ENCODE assay signal across 12 cellular contexts in genomic region chr7:134276951-134277350, GRCh38.
"Had no signal": no experiment of that assay in that cellular context is flagged by ENCODE, and none has a peak within 500 bp of the region (broad histone marks: within the 10 kb centered on the region; RNA-seq: fewer than 3 reads in every experiment).

No MANE protein-coding gene starts in this region.

- H3K4me3 Mint-ChIP-seq: activated CD8-positive, alpha-beta T cell treated with anti-CD3 and anti-CD28 coated beads, Interleukin-2, amount 10 ng/mL, durations not matched to agents 7 days and 5 days; activated naive CD8-positive, alpha-beta T cell treated with anti-CD3 and anti-CD28 coated beads, Interleukin-2, amount 50 U/mL, for 24 hours; activated T-helper 1 cell treated with anti-CD3 and anti-CD28 coated beads, Interleukin-12 subunit alpha, Interleukin-12 subunit beta, Interleukin-2, Interleukin-4 antibody, amounts not matched to agents 30 ng/mL and 10 ng/mL and 1 ng/mL, durations not matched to agents 14 hours and 24 hours and 36 hours; nephron; stimulated activated naive CD8-positive, alpha-beta T cell treated with anti-CD3 and anti-CD28 coated beads, Interleukin-15, Interleukin-2, amounts not matched to agents 100 ng/mL and 50 ng/mL, for 24 hours had no signal

- H3K27me3 ChIP-seq: ascending aorta, colonic mucosa, ovary, upper lobe of right lung had no signal

- H3K9me3 Mint-ChIP-seq: activated naive CD8-positive, alpha-beta T cell treated with anti-CD3 and anti-CD28 coated beads, Interleukin-2, amount 50 U/mL, for 24 hours; activated T-helper 1 cell treated with anti-CD3 and anti-CD28 coated beads, Interleukin-12 subunit alpha, Interleukin-12 subunit beta, Interleukin-2, Interleukin-4 antibody, amounts not matched to agents 30 ng/mL and 10 ng/mL and 1 ng/mL, durations not matched to agents 14 hours and 24 hours and 36 hours; nephron; stimulated activated naive CD8-positive, alpha-beta T cell treated with anti-CD3 and anti-CD28 coated beads, Interleukin-15, Interleukin-2, amounts not matched to agents 100 ng/mL and 50 ng/mL, for 24 hours had no signal

- H3K4me1 Mint-ChIP-seq: activated naive CD8-positive, alpha-beta T cell treated with anti-CD3 and anti-CD28 coated beads, Interleukin-2, amount 50 U/mL, for 24 hours; nephron had no signal

- ATAC-seq: activated CD8-positive, alpha-beta T cell treated with anti-CD3 and anti-CD28 coated beads, Interleukin-2, amount 10 ng/mL, durations not matched to agents 7 days and 5 days; activated naive CD8-positive, alpha-beta T cell treated with anti-CD3 and anti-CD28 coated beads, Interleukin-2, amount 50 U/mL, for 24 hours; foreskin keratinocyte; upper lobe of right lung had no signal

- H3K9me3 ChIP-seq: ascending aorta, colonic mucosa, ovary, upper lobe of right lung had no signal

- H3K27ac ChIP-seq: ascending aorta, colonic mucosa, foreskin keratinocyte, ovary, upper lobe of right lung had no signal

- H3K36me3 ChIP-seq: ascending aorta, colonic mucosa, ovary, upper lobe of right lung had no signal

- H3K4me1 ChIP-seq: ascending aorta, colonic mucosa, foreskin keratinocyte, upper lobe of right lung had no signal

- H3K27ac Mint-ChIP-seq: activated CD8-positive, alpha-beta T cell treated with anti-CD3 and anti-CD28 coated beads, Interleukin-2, amount 10 ng/mL, durations not matched to agents 7 days and 5 days; activated naive CD8-positive, alpha-beta T cell treated with anti-CD3 and anti-CD28 coated beads, Interleukin-2, amount 50 U/mL, for 24 hours; activated T-helper 1 cell treated with anti-CD3 and anti-CD28 coated beads, Interleukin-12 subunit alpha, Interleukin-12 subunit beta, Interleukin-2, Interleukin-4 antibody, amounts not matched to agents 30 ng/mL and 10 ng/mL and 1 ng/mL, durations not matched to agents 14 hours and 24 hours and 36 hours; nephron; stimulated activated naive CD8-positive, alpha-beta T cell treated with anti-CD3 and anti-CD28 coated beads, Interleukin-15, Interleukin-2, amounts not matched to agents 100 ng/mL and 50 ng/mL, for 24 hours had no signal

- H3K4me3 ChIP-seq: ascending aorta, colonic mucosa, ovary, upper lobe of right lung had no signal

- DNase-seq: activated CD8-positive, alpha-beta T cell treated with anti-CD3 and anti-CD28 coated beads, Interleukin-2, amount 10 ng/mL, durations not matched to agents 7 days and 5 days; activated naive CD4-positive, alpha-beta T cell treated with Interleukin-2 at 50 U/mL for 16 hours; activated naive CD8-positive, alpha-beta T cell treated with anti-CD3 and anti-CD28 coated beads, Interleukin-2, amount 50 U/mL, for 24 hours; colonic mucosa; foreskin keratinocyte; ovary; stimulated activated CD4-positive, alpha-beta T cell treated with anti-CD3 and anti-CD28 coated beads, Interleukin-4, amount 100 ng/mL, for 1 hour; upper lobe of right lung had no signal
